Comparison of ENCODE assay signal across 17 cellular contexts in genomic region chr1:220706480-220706879, GRCh38. TPM values are rescaled to one million over a fixed set of nuclear protein-coding genes. Genes with fewer than 3 reads are reported as not detected.
DNase-seq lines count a peak whose midpoint lies in the region; ATAC-seq, FAIRE-seq and TF ChIP-seq lines count a peak whose summit lies in the region.
"Had no signal": no experiment of that assay in that cellular context is flagged by ENCODE, and none has a peak within 500 bp of the region (broad histone marks: within the 10 kb centered on the region; RNA-seq: fewer than 3 reads in every experiment).

No MANE protein-coding gene starts in this region.

- CTCF ChIA-PET in HepG2 (lab: Yijun Ruan, JAX; ENCODE audit: low intra/inter-chr PET ratio, low total read pairs) (no interaction called here), OCI-LY7 (lab: Charles Lee; ENCODE audit: unreplicated experiment) (no interaction called here)

- H3K4me3 ChIP-seq in HepG2 (replicated peaks in 1 of 3; ENCODE audit: insufficient read depth in 1 of 3, low read depth in 2 of 3, low read length in 3 of 3): 0 out of 6 replicates have a peak overlapping the region, but pooled peaks of 1 of the 3 experiments have one; percentile 12
- H3K4me3 ChIP-seq in right lobe of liver: no peak overlapping the region
- no peak overlapping the region for H3K4me3 ChIP-seq in ovary
- H3K4me3 ChIP-seq in spleen: no peak overlapping the region
- no peak overlapping the region for H3K4me3 ChIP-seq in OCI-LY7 (ENCODE audit: low read depth, low read length, poor library complexity, severe bottlenecking)
- H3K4me3 ChIP-seq: A549 had no signal

- no peak for FAIRE-seq in HepG2 (lab: Jason Lieb, UNC)
- FAIRE-seq: A549, H1, HTR-8/SVneo had no signal

- POLR2A ChIA-PET in HepG2 (lab: Yijun Ruan, JAX) (no interaction called here), OCI-LY7 (lab: Charles Lee) (no interaction called here)

- no peaks in the 10 kb centered on the region for H3K9me3 ChIP-seq in HepG2 (ENCODE audit: low read length)
- no peaks in the 10 kb centered on the region for H3K9me3 ChIP-seq in right lobe of liver
- no peaks in the 10 kb centered on the region for H3K9me3 ChIP-seq in ovary
- H3K9me3 ChIP-seq in spleen: no peaks in the 10 kb centered on the region
- H3K9me3 ChIP-seq in OCI-LY7 (ENCODE audit: low read length): no peaks in the 10 kb centered on the region

- no peak for TF ChIP-seq EP300 in HepG2 (IDR thresholded peaks at IDR 0.05; ENCODE audit: low read depth in 2 of 2, low read length in 2 of 2)
- no peak for TF ChIP-seq EP300 in HepG2 (CRISPR knock-in tag; IDR thresholded peaks at IDR 0.05; ENCODE audit: borderline replicate concordance)
- no peak for TF ChIP-seq EP300 in ovary (IDR thresholded peaks at IDR 0.05)

- H4K20me1 ChIP-seq in HepG2 (ENCODE audit: insufficient read depth, low read length) (no peaks in the 10 kb centered on the region), OCI-LY7 (ENCODE audit: insufficient read depth, low read length) (no peaks in the 10 kb centered on the region)

- no peak overlapping the region for H3K9ac ChIP-seq in HepG2 (ENCODE audit: insufficient read depth, low read depth, low read length)

- no peaks in the 10 kb centered on the region for H3K9me2 ChIP-seq in OCI-LY7 (ENCODE audit: insufficient read depth, low read length)

- TF ChIP-seq RAD21 in HepG2 (CRISPR knock-in tag; IDR thresholded peaks at IDR 0.05): no peak

- WGBS in HepG2 (ENCODE audit: low lambda C conversion rate): 35% methylated on average over 9 of the region's 9 CpGs
- WGBS in right lobe of liver (ENCODE audit: insufficient coverage, low coverage, low lambda C conversion rate, missing lambda C conversion rate): 83% methylated on average over 9 of the region's 9 CpGs
- 11 to 26% (median 18%) methylated on average over 9 of the region's 9 CpGs for WGBS in ovary, 3 donors
- 56 to 85% (median 76%) methylated on average over 9 of the region's 9 CpGs for WGBS in spleen, 5 donors

- H3K79me2 ChIP-seq in HepG2 (ENCODE audit: insufficient read depth, low read length): no peaks in the 10 kb centered on the region
- no peaks in the 10 kb centered on the region for H3K79me2 ChIP-seq in OCI-LY7 (ENCODE audit: insufficient read depth, low read depth, low read length)

- DNase-seq in HepG2 (ENCODE audit: low spot score) (no peak), right lobe of liver (no peak), ovary (peak in 3 of 5 donors; percentile 35 to 54 (median 41)), spleen (no peak), OCI-LY7 (ENCODE audit: low spot score) (no peak), occipital lobe (lab: John Stamatoyannopoulos, UW) (no peak), posterior cingulate gyrus (no peak)
- DNase-seq: AML-193; Calu3; CD4-positive, alpha-beta memory T cell; DMS79 treated with DMSO at 0.1 percent for 48 hours; GF-D8; H9 had no signal

- H3K36me3 ChIP-seq in HepG2 (replicated peaks in 1 of 2; ENCODE audit: control insufficient read depth in 1 of 2, insufficient read depth in 2 of 2, low read length in 2 of 2) (no peaks in the 10 kb centered on the region), right lobe of liver (no peaks in the 10 kb centered on the region), ovary (no peaks in the 10 kb centered on the region), spleen (no peaks in the 10 kb centered on the region), OCI-LY7 (ENCODE audit: insufficient read depth, low read length) (no peaks in the 10 kb centered on the region)

- peak overlapping the region; percentile 42 for H2AFZ ChIP-seq in HepG2 (ENCODE audit: low read length)
- no peak overlapping the region for H2AFZ ChIP-seq in OCI-LY7 (ENCODE audit: low read length)

- H3K27me3 ChIP-seq in HepG2 (ENCODE audit: control insufficient read depth in 1 of 2, insufficient read depth in 2 of 2, low read length in 2 of 2) (no peaks in the 10 kb centered on the region), right lobe of liver (no peaks in the 10 kb centered on the region), ovary (no peaks in the 10 kb centered on the region), spleen (replicated peaks in 1 of 7) (no peaks in the 10 kb centered on the region)

- in situ Hi-C loops in HepG2 (cut with HindIII; ENCODE audit: extremely low pct_ligation_motif_present, low pct_unique_long_range_greater_than_20kb): no loop called here

- TF ChIP-seq CTCF in HepG2 (CRISPR knock-in tag; IDR thresholded peaks at IDR 0.05) (no peak), right lobe of liver (IDR thresholded peaks at IDR 0.05) (no peak), ovary (IDR thresholded peaks at IDR 0.05) (no peak), spleen (IDR thresholded peaks at IDR 0.05 in 8 of 11, conservative IDR thresholded peaks at IDR 0.05 in 3 of 11) (no peak), OCI-LY7 (conservative IDR thresholded peaks at IDR 0.05; ENCODE audit: low read length) (no peak)

- H3K4me1 ChIP-seq in HepG2 (ENCODE audit: insufficient read depth, low read length) (peaks cover 81% of the 10 kb centered on the region), right lobe of liver (peaks cover 0 to 28% (median 12%) of the 10 kb centered on the region in 4 donors), ovary (ENCODE audit: insufficient read depth) (peaks cover 3% of the 10 kb centered on the region), spleen (peaks cover 0 to 60% (median 31%) of the 10 kb centered on the region in 6 donors), OCI-LY7 (ENCODE audit: insufficient read depth, low read length, poor library complexity, severe bottlenecking) (no peaks in the 10 kb centered on the region)
- H3K4me1 ChIP-seq: A549 had no signal

- peak; percentile 66 for ATAC-seq in HepG2
- ATAC-seq in right lobe of liver: no peak
- ATAC-seq: A549 had no signal

- TF ChIP-seq POLR2A in HepG2 (IDR thresholded peaks at IDR 0.05; ENCODE audit: insufficient read depth in 1 of 2, low read depth in 2 of 2, low read length in 2 of 2) (no peak), right lobe of liver (IDR thresholded peaks at IDR 0.05) (no peak), ovary (IDR thresholded peaks at IDR 0.05) (no peak), spleen (IDR thresholded peaks at IDR 0.05) (no peak)

- H3K27ac ChIP-seq in HepG2 (ENCODE audit: extremely low read length, insufficient read depth, low read length) (no peak overlapping the region), right lobe of liver (no peak overlapping the region), ovary (peak overlapping the region in 1 of 2 donors; percentile 19), spleen (peak overlapping the region in 5 of 8 donors; percentile 34 to 57 (median 43)), OCI-LY7 (ENCODE audit: low read depth, low read length, poor library complexity, severe bottlenecking) (no peak overlapping the region)
- H3K27ac ChIP-seq: 22Rv1, A549 had no signal

- intact Hi-C loops in HepG2 (cut with micrococcal nuclease; ENCODE audit: unreplicated experiment) (no loop called here), right lobe of liver (cut with DNase I) (no loop called here), ovary (cut with DNase I) (no loop called here), spleen (cut with DNase I; ENCODE audit: low total_unique reads) (no loop called here), OCI-LY7 (cut with micrococcal nuclease; ENCODE audit: unreplicated experiment) (no loop called here), posterior cingulate gyrus (cut with DNase I) (no loop called here)

- BruUV-seq in HepG2 (replicated peaks; lab: Mats Ljungman, UMichigan) (no TSS peak), OCI-LY7 (replicated peaks; lab: Mats Ljungman, UMichigan) (no TSS peak)

- H3K4me2 ChIP-seq in HepG2 (ENCODE audit: low read depth, low read length): peak overlapping the region; percentile 49; the same call in 1 of the 2 replicates
- H3K4me2 ChIP-seq in OCI-LY7 (ENCODE audit: low read length): no peak overlapping the region
- H3K4me2 ChIP-seq: A549 had no signal

RNA-seq across cellular contexts. Expression of gene C1orf115, which starts 16.3 kb away (rescaled TPM):
- 85.9 and 86.7 TPM in 2 replicates for total RNA-seq in HepG2 (2016; rRNA removed; fragmentation: Illumina TruSeq; extraction: Trizol)
- 13.1 and 13.7 TPM in 2 replicates for total RNA-seq in HepG2 (2016; cell fraction: cytosol; rRNA removed; fragmentation: Illumina TruSeq; extraction: Trizol; ENCODE audit: low read depth)
- total RNA-seq in HepG2 (2016; cell fraction: insoluble cytoplasmic fraction; rRNA removed; fragmentation: Illumina TruSeq; extraction: Trizol): 83.6 and 85.7 TPM in 2 replicates
- 59.6 and 65.3 TPM in 2 replicates for total RNA-seq in HepG2 (2016; cell fraction: membrane; rRNA removed; fragmentation: Illumina TruSeq; extraction: Trizol)
- 36.7 and 42.7 TPM in 2 replicates for total RNA-seq in HepG2 (2016; cell fraction: nucleus; rRNA removed; fragmentation: Illumina TruSeq; extraction: Trizol)
- polyA plus RNA-seq in HepG2 (2011; rRNA removed): 25.2 and 30.9 TPM in 2 replicates
- polyA plus RNA-seq in HepG2 (2011; cell fraction: cytosol; rRNA removed): 27.9 and 36.1 TPM in 2 replicates
- polyA plus RNA-seq in HepG2 (2011; cell fraction: nucleus; rRNA removed): 10.3 and 15.5 TPM in 2 replicates
- polyA plus RNA-seq in HepG2 (2012): 25.0 and 26.1 TPM in 2 replicates
- polyA plus RNA-seq in HepG2 (2016; cell fraction: cytosol; fragmentation: Illumina TruSeq; extraction: Trizol; ENCODE audit: low read depth): 8.3 and 8.7 TPM in 2 replicates
- 89.4 and 93.3 TPM in 2 replicates for polyA plus RNA-seq in HepG2 (2016; cell fraction: insoluble cytoplasmic fraction; fragmentation: Illumina TruSeq; extraction: Trizol; ENCODE audit: low read depth)
- polyA plus RNA-seq in HepG2 (2016; cell fraction: membrane; fragmentation: Illumina TruSeq; extraction: Trizol; ENCODE audit: low read depth): 38.6 and 42.0 TPM in 2 replicates
- 58.5 and 59.9 TPM in 2 replicates for polyA plus RNA-seq in HepG2 (2016; cell fraction: nucleus; fragmentation: Illumina TruSeq; extraction: Trizol; ENCODE audit: insufficient read depth, low read depth)
- polyA minus RNA-seq in HepG2 (2011; rRNA and poly(A)+ RNA removed; ENCODE audit: low replicate concordance): 26.7 TPM in 1 of 2 replicates, not detected in the other
- polyA minus RNA-seq in HepG2 (2011; cell fraction: cytosol; rRNA and poly(A)+ RNA removed): 14.8 and 19.3 TPM in 2 replicates
- 8.0 and 10.9 TPM in 2 replicates for polyA minus RNA-seq in HepG2 (2011; cell fraction: nucleus; rRNA and poly(A)+ RNA removed)
- total RNA-seq in right lobe of liver: 10 to 100 TPM; 45.2 to 65.9 (median 50.8) TPM
- 10 to 100 TPM; 10.0 to 19.8 (median 13.2) TPM for total RNA-seq in ovary
- polyA plus RNA-seq in ovary: 10 to 100 TPM; 20.3 to 23.8 TPM
- 10 to 100 TPM; 26.7 to 80.0 (median 51.5) TPM for total RNA-seq in spleen
- 10 to 100 TPM; 14.3 to 58.6 (median 15.5) TPM for polyA plus RNA-seq in spleen
- not detected in 2 replicates for total RNA-seq in OCI-LY7 (2014; rRNA removed; shearing (Covaris generic))
- not detected in 2 replicates for total RNA-seq in OCI-LY7 (2022)
- 31.0 TPM for total RNA-seq in occipital lobe

RNA-seq across cellular contexts. Expression of gene MTARC2, which starts 41.6 kb away (rescaled TPM):
- total RNA-seq in HepG2 (2016; rRNA removed; fragmentation: Illumina TruSeq; extraction: Trizol) (4.7 and 10.1 TPM in 2 replicates), right lobe of liver (100 to 1,000 TPM in 3 of 6 experiments, 10 to 100 TPM in 3; 41.8 to 140 (median 86.6) TPM), ovary (10 to 100 TPM; 12.8 to 26.9 (median 23.6) TPM), spleen (10 to 100 TPM; 14.0 to 27.2 (median 16.3) TPM), OCI-LY7 (2022) (not detected in 2 replicates), occipital lobe (7.8 TPM)
- total RNA-seq in HepG2 (2016; cell fraction: cytosol; rRNA removed; fragmentation: Illumina TruSeq; extraction: Trizol; ENCODE audit: low read depth): 3.8 and 5.3 TPM in 2 replicates
- total RNA-seq in HepG2 (2016; cell fraction: insoluble cytoplasmic fraction; rRNA removed; fragmentation: Illumina TruSeq; extraction: Trizol): 5.8 and 12.4 TPM in 2 replicates
- 3.3 and 3.6 TPM in 2 replicates for total RNA-seq in HepG2 (2016; cell fraction: membrane; rRNA removed; fragmentation: Illumina TruSeq; extraction: Trizol)
- total RNA-seq in HepG2 (2016; cell fraction: nucleus; rRNA removed; fragmentation: Illumina TruSeq; extraction: Trizol): 12.5 and 15.1 TPM in 2 replicates
- polyA plus RNA-seq in HepG2 (2011; rRNA removed) (8.5 and 13.6 TPM in 2 replicates), ovary (10 to 100 TPM; 17.4 to 80.2 TPM), spleen (1 to 10 TPM; 4.8 to 8.3 (median 6.1) TPM)
- polyA plus RNA-seq in HepG2 (2011; cell fraction: cytosol; rRNA removed): 4.1 and 4.6 TPM in 2 replicates
- 31.2 and 40.2 TPM in 2 replicates for polyA plus RNA-seq in HepG2 (2011; cell fraction: nucleus; rRNA removed)
- polyA plus RNA-seq in HepG2 (2012): 7.1 and 10.6 TPM in 2 replicates
- polyA plus RNA-seq in HepG2 (2016; cell fraction: cytosol; fragmentation: Illumina TruSeq; extraction: Trizol; ENCODE audit: low read depth): 0.75 and 1.5 TPM in 2 replicates
- polyA plus RNA-seq in HepG2 (2016; cell fraction: insoluble cytoplasmic fraction; fragmentation: Illumina TruSeq; extraction: Trizol; ENCODE audit: low read depth): 5.2 and 6.9 TPM in 2 replicates
- 1.3 and 2.5 TPM in 2 replicates for polyA plus RNA-seq in HepG2 (2016; cell fraction: membrane; fragmentation: Illumina TruSeq; extraction: Trizol; ENCODE audit: low read depth)
- 31.0 and 32.3 TPM in 2 replicates for polyA plus RNA-seq in HepG2 (2016; cell fraction: nucleus; fragmentation: Illumina TruSeq; extraction: Trizol; ENCODE audit: insufficient read depth, low read depth)
- 11.1 and 13.8 TPM in 2 replicates for polyA minus RNA-seq in HepG2 (2011; rRNA and poly(A)+ RNA removed; ENCODE audit: low replicate concordance)
- 4.9 and 5.2 TPM in 2 replicates for polyA minus RNA-seq in HepG2 (2011; cell fraction: cytosol; rRNA and poly(A)+ RNA removed)
- polyA minus RNA-seq in HepG2 (2011; cell fraction: nucleus; rRNA and poly(A)+ RNA removed): 15.8 and 19.9 TPM in 2 replicates
- not detected in 2 replicates for total RNA-seq in OCI-LY7 (2014; rRNA removed; shearing (Covaris generic))
- total RNA-seq: CD4-positive, alpha-beta memory T cell had no signal

Comparison
In these comparisons a context has a peak if more than half of its experiments do, and no peak if none do; other contexts are left out.
1. DNase-seq: peak in ovary (3 of 5); none in HepG2 (single experiment), right lobe of liver (0 of 3), spleen (single experiment), OCI-LY7 (single experiment), occipital lobe (single experiment) and posterior cingulate gyrus (0 of 10).
2. H3K27ac ChIP-seq: peak in spleen (5 of 8); none in HepG2 (single experiment), right lobe of liver (0 of 3) and OCI-LY7 (single experiment).
3. RNA of gene C1orf115, which starts 16.3 kb away (total RNA-seq): 13.1 to 86.7 TPM in HepG2, 45.2 to 65.9 TPM in right lobe of liver, 26.7 to 80.0 TPM in spleen, 31.0 TPM in occipital lobe (single experiment) and 10.0 to 19.8 TPM in ovary; not detected in OCI-LY7; every median in the first group is over 10 times any median in the second.